1 cellular context compared by ENCODE assay signal in genomic region chrX:149910178-149910695, GRCh38.
TF ChIP-seq lines count a peak whose summit lies in the region.

No MANE protein-coding gene starts in this region.

TF ChIP-seq in GM23338, 12 proteins besides CTCF, POLR2A, EP300 and RAD21 (continued from another document):
- TF ChIP-seq ZNF462 (CRISPR knock-in tag; IDR thresholded peaks at IDR 0.05) (no peak), EZH2 (IDR thresholded peaks at IDR 0.05; ENCODE audit: low read depth, unreplicated experiment) (no peak), STAT1 (IDR thresholded peaks at IDR 0.05; ENCODE audit: unreplicated experiment) (no peak), POLR2AphosphoS5 (IDR thresholded peaks at IDR 0.05; ENCODE audit: low read depth) (no peak), ZNF114 (CRISPR knock-in tag; IDR thresholded peaks at IDR 0.05) (no peak), REST (IDR thresholded peaks at IDR 0.05; ENCODE audit: unreplicated experiment) (no peak)
- TF ChIP-seq, protein P1, sequence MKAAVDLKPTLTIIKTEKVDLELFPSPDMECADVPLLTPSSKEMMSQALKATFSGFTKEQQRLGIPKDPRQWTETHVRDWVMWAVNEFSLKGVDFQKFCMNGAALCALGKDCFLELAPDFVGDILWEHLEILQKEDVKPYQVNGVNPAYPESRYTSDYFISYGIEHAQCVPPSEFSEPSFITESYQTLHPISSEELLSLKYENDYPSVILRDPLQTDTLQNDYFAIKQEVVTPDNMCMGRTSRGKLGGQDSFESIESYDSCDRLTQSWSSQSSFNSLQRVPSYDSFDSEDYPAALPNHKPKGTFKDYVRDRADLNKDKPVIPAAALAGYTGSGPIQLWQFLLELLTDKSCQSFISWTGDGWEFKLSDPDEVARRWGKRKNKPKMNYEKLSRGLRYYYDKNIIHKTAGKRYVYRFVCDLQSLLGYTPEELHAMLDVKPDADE (IDR thresholded peaks at IDR 0.05): no peak
